ENCODE assay signal across 8 cellular contexts in the genomic region with DNA sequence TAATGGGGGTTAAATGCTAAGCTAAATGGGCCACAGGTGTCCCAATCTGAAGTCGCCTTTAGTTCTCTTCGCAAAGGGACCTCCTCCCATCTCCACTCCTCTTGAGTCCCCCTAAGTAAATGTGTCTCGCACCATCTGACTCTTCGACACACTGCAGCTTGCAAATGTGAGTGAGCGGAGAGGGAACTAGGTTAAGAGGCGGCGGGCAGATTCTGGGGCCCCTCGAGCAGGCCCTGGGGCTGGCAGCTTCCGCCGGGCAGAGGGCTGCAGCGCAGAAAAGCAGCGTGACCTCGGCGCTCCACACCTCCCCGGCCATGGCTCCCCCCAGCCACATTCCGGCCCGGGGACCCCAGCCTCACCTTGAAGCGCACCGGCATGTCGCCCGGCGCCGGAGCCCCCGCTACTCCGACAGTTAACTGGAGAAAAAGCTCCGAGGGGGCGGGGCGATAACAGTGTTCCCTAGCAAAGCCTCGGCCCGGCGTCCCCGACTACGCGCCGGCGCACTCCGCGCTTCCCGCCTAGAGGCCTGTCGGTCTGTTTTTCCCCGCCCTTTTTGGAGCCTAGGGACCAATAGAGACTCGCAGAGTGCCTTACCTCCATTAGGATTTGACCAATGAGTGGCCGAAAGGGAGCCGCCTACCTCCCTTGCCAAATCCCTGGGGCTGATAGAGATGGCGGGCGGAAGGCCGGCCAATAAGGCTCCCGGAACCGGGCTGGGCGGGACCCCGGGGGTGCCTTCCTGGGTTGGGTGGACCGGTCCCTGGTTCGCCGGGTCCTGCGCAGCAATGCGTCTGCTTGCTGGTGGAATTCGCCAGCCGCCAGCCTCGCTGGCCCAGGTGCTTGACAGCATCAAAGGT. TPM values are rescaled to one million over a fixed set of nuclear protein-coding genes. Genes with fewer than 3 reads are reported as not detected.
A peak's percentile ranks its signal among the peaks of the same experiment; 100 is the strongest.
DNase-seq lines count a peak whose midpoint lies in the region; ATAC-seq and TF ChIP-seq lines count a peak whose summit lies in the region.

A gene with protein sequence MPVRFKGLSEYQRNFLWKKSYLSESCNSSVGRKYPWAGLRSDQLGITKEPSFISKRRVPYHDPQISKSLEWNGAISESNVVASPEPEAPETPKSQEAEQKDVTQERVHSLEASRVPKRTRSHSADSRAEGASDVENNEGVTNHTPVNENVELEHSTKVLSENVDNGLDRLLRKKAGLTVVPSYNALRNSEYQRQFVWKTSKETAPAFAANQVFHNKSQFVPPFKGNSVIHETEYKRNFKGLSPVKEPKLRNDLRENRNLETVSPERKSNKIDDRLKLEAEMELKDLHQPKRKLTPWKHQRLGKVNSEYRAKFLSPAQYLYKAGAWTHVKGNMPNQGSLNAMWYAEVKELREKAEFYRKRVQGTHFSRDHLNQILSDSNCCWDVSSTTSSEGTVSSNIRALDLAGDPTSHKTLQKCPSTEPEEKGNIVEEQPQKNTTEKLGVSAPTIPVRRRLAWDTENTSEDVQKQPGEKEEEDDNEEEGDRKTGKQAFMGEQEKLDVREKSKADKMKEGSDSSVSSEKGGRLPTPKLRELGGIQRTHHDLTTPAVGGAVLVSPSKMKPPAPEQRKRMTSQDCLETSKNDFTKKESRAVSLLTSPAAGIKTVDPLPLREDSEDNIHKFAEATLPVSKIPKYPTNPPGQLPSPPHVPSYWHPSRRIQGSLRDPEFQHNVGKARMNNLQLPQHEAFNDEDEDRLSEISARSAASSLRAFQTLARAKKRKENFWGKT (minus strand): TSS at position 494 of the 857 bp plus-strand sequence. CDS start 117 bp downstream, at position 377.

- H2AFZ ChIP-seq in DND-41 (ENCODE audit: low read depth, low read length) (peak within 1 kb of the TSS; percentile 86), GM23248 (peak within 1 kb of the TSS; percentile 98), fibroblast of lung (ENCODE audit: low read length) (peak within 1 kb of the TSS; percentile 93)

- 2% methylated on average over 56 to 57 of the region's 59 CpGs for WGBS in GM23248 (ENCODE audit: low coverage in 1 of 2, low lambda C conversion rate in 2 of 2, missing lambda C conversion rate in 2 of 2), 2 experiments

- DNase-seq in DND-41 (peak; percentile 98), GM23248 (peak; percentile 99), Kasumi-1 (lab: John Stamatoyannopoulos, UW) (peak; percentile 98), RPMI7951 (ENCODE audit: low read depth) (peak; percentile 97), fibroblast of lung (ENCODE audit: low read depth in 2 of 2) (peak; percentile 98)
- DNase-seq in activated T-helper 1 cell treated with anti-CD3 and anti-CD28 coated beads, Interleukin-12 subunit alpha, Interleukin-12 subunit beta, Interleukin-2, Interleukin-4 antibody, amounts not matched to agents 30 ng/mL and 10 ng/mL and 1 ng/mL, durations not matched to agents 14 hours and 24 hours and 36 hours (ENCODE audit: low spot score): peak; percentile 95
- peak; percentile 85 to 96 (median 95) for DNase-seq in naive thymus-derived CD4-positive, alpha-beta T cell
- peak; percentile 96 for DNase-seq in stimulated activated naive B cell treated with anti-CD40 and anti-IgM and Interleukin-4, amounts not matched to agents 10 μg/mL and 1 μg/mL and 100 μg/mL, for 72 hours

- H3K27ac ChIP-seq in DND-41 (ENCODE audit: low read length) (peak within 1 kb of the TSS; percentile 83), GM23248 (peak within 1 kb of the TSS; percentile 33; the same call in 1 of the 2 replicates), fibroblast of lung (ENCODE audit: insufficient read depth, low read length) (peak within 1 kb of the TSS; percentile 60)
- peak within 1 kb of the TSS; percentile 73 for H3K27ac ChIP-seq in naive thymus-derived CD4-positive, alpha-beta T cell (ENCODE audit: low read depth, low read length)

- H3K4me3 Mint-ChIP-seq in activated T-helper 1 cell treated with anti-CD3 and anti-CD28 coated beads, Interleukin-12 subunit alpha, Interleukin-12 subunit beta, Interleukin-2, Interleukin-4 antibody, amounts not matched to agents 30 ng/mL and 10 ng/mL and 1 ng/mL, durations not matched to agents 14 hours and 24 hours and 36 hours: peak within 1 kb of the TSS; percentile 89
- peak within 1 kb of the TSS; percentile 85 to 93 (median 91) for H3K4me3 Mint-ChIP-seq in naive thymus-derived CD4-positive, alpha-beta T cell
- peak within 1 kb of the TSS; percentile 91 to 92 for H3K4me3 Mint-ChIP-seq in stimulated activated naive B cell treated with anti-CD40 and anti-IgM and Interleukin-4, amounts not matched to agents 10 μg/mL and 1 μg/mL and 100 μg/mL, for 72 hours

- H3K9ac ChIP-seq in DND-41 (ENCODE audit: low read depth, low read length): peak within 1 kb of the TSS; percentile 70
- H3K9ac ChIP-seq in GM23248: peak within 1 kb of the TSS; percentile 77
- H3K9ac ChIP-seq in fibroblast of lung (ENCODE audit: insufficient read depth, low read length): peak within 1 kb of the TSS; percentile 68

- H4K20me1 ChIP-seq in DND-41 (ENCODE audit: insufficient read depth, low read length) (no peaks in the 10 kb centered on the region), GM23248 (ENCODE audit: insufficient read depth) (no peaks in the 10 kb centered on the region), fibroblast of lung (ENCODE audit: control insufficient read depth, extremely low read depth, insufficient read depth, low read length) (no peaks in the 10 kb centered on the region)

- in situ Hi-C loops in GM23248 (cut with MboI): no loop called here

- no peaks in the 10 kb centered on the region for H3F3A ChIP-seq in GM23248 (ENCODE audit: insufficient read depth)

- intact Hi-C loops in activated T-helper 1 cell treated with anti-CD3 and anti-CD28 coated beads, Interleukin-12 subunit alpha, Interleukin-12 subunit beta, Interleukin-2, Interleukin-4 antibody, amounts not matched to agents 30 ng/mL and 10 ng/mL and 1 ng/mL, durations not matched to agents 14 hours and 24 hours and 36 hours (cut with micrococcal nuclease): loop anchor here (1.0 kb wide), 8 partner anchors 26 to 476 kb away; partner anchors contain the start of genes MDM2, NUP107, RAP1B and SLC35E3
- intact Hi-C loops in naive thymus-derived CD4-positive, alpha-beta T cell (cut with micrococcal nuclease): loop anchor here (1.0 to 2.0 kb wide), 12 partner anchors 12 to 1063 kb away; partner anchors contain the start of genes NUP107 (in 2 of the 2), RAP1B (in 2 of the 2), SLC35E3 (in 2 of the 2) and CAND1 (in 1 of the 2)

- peaks cover 17% of the 10 kb centered on the region for H3K36me3 ChIP-seq in DND-41 (ENCODE audit: insufficient read depth, low read length)
- no peaks in the 10 kb centered on the region for H3K36me3 ChIP-seq in GM23248 (ENCODE audit: low read depth)
- H3K36me3 ChIP-seq in fibroblast of lung (ENCODE audit: control insufficient read depth, insufficient read depth, low read length): no peaks in the 10 kb centered on the region
- no peaks in the 10 kb centered on the region for H3K36me3 ChIP-seq in naive thymus-derived CD4-positive, alpha-beta T cell (ENCODE audit: control insufficient read depth in 2 of 3, insufficient read depth in 3 of 3, low read length in 3 of 3)

- CTCF ChIA-PET in naive thymus-derived CD4-positive, alpha-beta T cell (lab: Charles Lee): interaction anchor here (1.0 to 1.9 kb wide), 3 partner anchors 11 to 475 kb away, joined by 3 to 9 read pairs (median 4); no protein-coding TSS in a partner anchor

- H3K27me3 ChIP-seq in DND-41 (ENCODE audit: insufficient read depth, low read length, poor library complexity) (no peaks in the 10 kb centered on the region), GM23248 (replicated peaks; ENCODE audit: insufficient read depth) (no peaks in the 10 kb centered on the region), fibroblast of lung (ENCODE audit: control insufficient read depth, insufficient read depth, low read length) (no peaks in the 10 kb centered on the region)
- H3K27me3 ChIP-seq in naive thymus-derived CD4-positive, alpha-beta T cell (ENCODE audit: control insufficient read depth in 2 of 2, insufficient read depth in 2 of 2, low read length in 2 of 2): no peaks in the 10 kb centered on the region

- POLR2A ChIA-PET in naive thymus-derived CD4-positive, alpha-beta T cell (lab: Charles Lee): interaction anchor here (0.6 to 1.4 kb wide), 8 partner anchors 207 to 1063 kb away, joined by 3 to 8 read pairs (median 3); partner anchors contain the start of genes CAND1, MDM2 and RAP1B

- peak within 1 kb of the TSS; percentile 77 for H3K27ac Mint-ChIP-seq in activated T-helper 1 cell treated with anti-CD3 and anti-CD28 coated beads, Interleukin-12 subunit alpha, Interleukin-12 subunit beta, Interleukin-2, Interleukin-4 antibody, amounts not matched to agents 30 ng/mL and 10 ng/mL and 1 ng/mL, durations not matched to agents 14 hours and 24 hours and 36 hours
- peak within 1 kb of the TSS; percentile 78 to 93 (median 90) for H3K27ac Mint-ChIP-seq in naive thymus-derived CD4-positive, alpha-beta T cell
- peak within 1 kb of the TSS; percentile 89 for H3K27ac Mint-ChIP-seq in stimulated activated naive B cell treated with anti-CD40 and anti-IgM and Interleukin-4, amounts not matched to agents 10 μg/mL and 1 μg/mL and 100 μg/mL, for 72 hours

- H3K9me3 ChIP-seq in DND-41 (ENCODE audit: insufficient read depth, low read length, severe bottlenecking) (no peaks in the 10 kb centered on the region), GM23248 (ENCODE audit: low read depth) (no peaks in the 10 kb centered on the region), fibroblast of lung (ENCODE audit: control insufficient read depth, insufficient read depth, low read depth, low read length) (no peaks in the 10 kb centered on the region)
- H3K9me3 ChIP-seq in naive thymus-derived CD4-positive, alpha-beta T cell (ENCODE audit: control insufficient read depth in 2 of 3, low read length in 3 of 3): no peaks in the 10 kb centered on the region

- H3K4me1 ChIP-seq in DND-41 (ENCODE audit: insufficient read depth, low read length): peaks cover 36% of the 10 kb centered on the region
- H3K4me1 ChIP-seq in GM23248 (ENCODE audit: insufficient read depth): peaks cover 13% of the 10 kb centered on the region
- no peaks in the 10 kb centered on the region for H3K4me1 ChIP-seq in fibroblast of lung (ENCODE audit: control insufficient read depth, extremely low read depth, insufficient read depth, low read length)
- H3K4me1 ChIP-seq in naive thymus-derived CD4-positive, alpha-beta T cell (ENCODE audit: control insufficient read depth in 2 of 2, insufficient read depth in 2 of 2, low read length in 2 of 2): peaks cover 9 to 26% of the 10 kb centered on the region in 2 donors

- peaks cover 21% of the 10 kb centered on the region for H3K79me2 ChIP-seq in DND-41 (ENCODE audit: insufficient read depth, low read length)
- peaks cover 13% of the 10 kb centered on the region for H3K79me2 ChIP-seq in GM23248 (ENCODE audit: insufficient read depth)
- peaks cover 2% of the 10 kb centered on the region for H3K79me2 ChIP-seq in fibroblast of lung (ENCODE audit: control insufficient read depth, insufficient read depth, low read length)

- H3K4me2 ChIP-seq in DND-41 (ENCODE audit: insufficient read depth, low read length) (peak within 1 kb of the TSS; percentile 87), GM23248 (ENCODE audit: unreplicated experiment) (peak within 1 kb of the TSS; percentile 95), fibroblast of lung (ENCODE audit: extremely low read depth, insufficient read depth, low read length) (peak within 1 kb of the TSS; percentile 94)

- H3K36me3 Mint-ChIP-seq in activated T-helper 1 cell treated with anti-CD3 and anti-CD28 coated beads, Interleukin-12 subunit alpha, Interleukin-12 subunit beta, Interleukin-2, Interleukin-4 antibody, amounts not matched to agents 30 ng/mL and 10 ng/mL and 1 ng/mL, durations not matched to agents 14 hours and 24 hours and 36 hours (ENCODE audit: low read depth): peaks cover 12% of the 10 kb centered on the region
- H3K36me3 Mint-ChIP-seq in naive thymus-derived CD4-positive, alpha-beta T cell: peaks cover 0 to 8% (median 0%) of the 10 kb centered on the region in 5 donors
- H3K36me3 Mint-ChIP-seq in stimulated activated naive B cell treated with anti-CD40 and anti-IgM and Interleukin-4, amounts not matched to agents 10 μg/mL and 1 μg/mL and 100 μg/mL, for 72 hours: peaks cover 0 to 17% of the 10 kb centered on the region in 2 donors

- ATAC-seq in DND-41 (ENCODE audit: insufficient read depth, low read depth): peak; percentile 98
- ATAC-seq in naive thymus-derived CD4-positive, alpha-beta T cell: peak; percentile 98
- peak; percentile 97 to 98 for ATAC-seq in stimulated activated naive B cell treated with anti-CD40 and anti-IgM and Interleukin-4, amounts not matched to agents 10 μg/mL and 1 μg/mL and 100 μg/mL, for 72 hours (replicated peaks)

- H3K4me3 ChIP-seq in DND-41 (ENCODE audit: low read depth in 1 of 2, low read length in 2 of 2) (peak within 1 kb of the TSS; percentile 60 to 86), GM23248 (peak within 1 kb of the TSS; percentile 94), fibroblast of lung (replicated peaks in 1 of 4; ENCODE audit: control extremely low read depth in 1 of 4, insufficient read depth in 1 of 4, low read depth in 3 of 4, low read length in 4 of 4) (peak within 1 kb of the TSS; percentile 69 to 90 (median 82))
- peak within 1 kb of the TSS; percentile 68 for H3K4me3 ChIP-seq in naive thymus-derived CD4-positive, alpha-beta T cell (ENCODE audit: low read length)

- H3K9me3 Mint-ChIP-seq in activated T-helper 1 cell treated with anti-CD3 and anti-CD28 coated beads, Interleukin-12 subunit alpha, Interleukin-12 subunit beta, Interleukin-2, Interleukin-4 antibody, amounts not matched to agents 30 ng/mL and 10 ng/mL and 1 ng/mL, durations not matched to agents 14 hours and 24 hours and 36 hours: no peaks in the 10 kb centered on the region
- no peaks in the 10 kb centered on the region for H3K9me3 Mint-ChIP-seq in naive thymus-derived CD4-positive, alpha-beta T cell
- no peaks in the 10 kb centered on the region for H3K9me3 Mint-ChIP-seq in stimulated activated naive B cell treated with anti-CD40 and anti-IgM and Interleukin-4, amounts not matched to agents 10 μg/mL and 1 μg/mL and 100 μg/mL, for 72 hours

- peaks cover 2% of the 10 kb centered on the region for H3K27me3 Mint-ChIP-seq in activated T-helper 1 cell treated with anti-CD3 and anti-CD28 coated beads, Interleukin-12 subunit alpha, Interleukin-12 subunit beta, Interleukin-2, Interleukin-4 antibody, amounts not matched to agents 30 ng/mL and 10 ng/mL and 1 ng/mL, durations not matched to agents 14 hours and 24 hours and 36 hours (ENCODE audit: insufficient read depth)
- peaks cover 0 to 15% (median 0%) of the 10 kb centered on the region in 5 donors for H3K27me3 Mint-ChIP-seq in naive thymus-derived CD4-positive, alpha-beta T cell
- no peaks in the 10 kb centered on the region for H3K27me3 Mint-ChIP-seq in stimulated activated naive B cell treated with anti-CD40 and anti-IgM and Interleukin-4, amounts not matched to agents 10 μg/mL and 1 μg/mL and 100 μg/mL, for 72 hours

- peaks cover 55% of the 10 kb centered on the region for H3K4me1 Mint-ChIP-seq in activated T-helper 1 cell treated with anti-CD3 and anti-CD28 coated beads, Interleukin-12 subunit alpha, Interleukin-12 subunit beta, Interleukin-2, Interleukin-4 antibody, amounts not matched to agents 30 ng/mL and 10 ng/mL and 1 ng/mL, durations not matched to agents 14 hours and 24 hours and 36 hours (ENCODE audit: low read depth)
- H3K4me1 Mint-ChIP-seq in naive thymus-derived CD4-positive, alpha-beta T cell: peaks cover 33 to 61% (median 52%) of the 10 kb centered on the region in 7 donors
- peaks cover 24 to 30% of the 10 kb centered on the region in 2 donors for H3K4me1 Mint-ChIP-seq in stimulated activated naive B cell treated with anti-CD40 and anti-IgM and Interleukin-4, amounts not matched to agents 10 μg/mL and 1 μg/mL and 100 μg/mL, for 72 hours

- H3K9me2 ChIP-seq in GM23248 (ENCODE audit: insufficient read depth): no peaks in the 10 kb centered on the region

- no peak for TF ChIP-seq CTCF in DND-41 (IDR thresholded peaks at IDR 0.05; ENCODE audit: borderline replicate concordance, extremely low read depth, low read length, poor library complexity, severe bottlenecking)
- no peak for TF ChIP-seq CTCF in fibroblast of lung (conservative IDR thresholded peaks at IDR 0.05 in 1 of 2, IDR thresholded peaks at IDR 0.05 in 1 of 2; ENCODE audit: low read depth in 1 of 2, low read length in 2 of 2)

RNA-seq across cellular contexts. Expression of the gene that starts here (rescaled TPM):
- total RNA-seq in GM23248 (2014; rRNA removed; shearing (Covaris generic)): 7.3 and 30.0 TPM in 2 replicates
- polyA plus RNA-seq in GM23248 (2016; fragmentation: Nextera tagmentation; extraction: Ambion mirVana): 7.5 and 9.9 TPM in 2 replicates
- total RNA-seq in RPMI7951 (2014; rRNA removed; shearing (Covaris generic)): 7.7 and 8.7 TPM in 2 replicates
- 26.8 and 29.9 TPM in 2 replicates for total RNA-seq in activated T-helper 1 cell treated with anti-CD3 and anti-CD28 coated beads, Interleukin-12 subunit alpha, Interleukin-12 subunit beta, Interleukin-2, Interleukin-4 antibody, amounts not matched to agents 30 ng/mL and 10 ng/mL and 1 ng/mL, durations not matched to agents 14 hours and 24 hours and 36 hours
- 12.4 and 12.8 TPM in 2 replicates for total RNA-seq in fibroblast of lung
- 5.0 and 7.4 TPM in 2 replicates for polyA plus RNA-seq in fibroblast of lung
- polyA plus RNA-seq in fibroblast of lung (2012): 2.6 and 3.6 TPM in 2 replicates
- polyA minus RNA-seq in fibroblast of lung (ENCODE audit: low replicate concordance): 0.26 and 1.6 TPM in 2 replicates
- 10 to 100 TPM; 16.2 to 38.4 (median 23.4) TPM for total RNA-seq in naive thymus-derived CD4-positive, alpha-beta T cell
- polyA plus RNA-seq in naive thymus-derived CD4-positive, alpha-beta T cell: 10 to 100 TPM; 19.9 to 22.2 TPM

Comparison
In these comparisons a context has a peak if more than half of its experiments do, and no peak if none do; other contexts are left out.
1. Peak in every context shown above with its lines: DNase-seq, ATAC-seq, H3K4me3 ChIP-seq and H3K27ac ChIP-seq.
2. H3K27ac ChIP-seq: peak in every context shown above with its lines; median percentile 83 in DND-41; 73 in naive thymus-derived CD4-positive, alpha-beta T cell; 60 in fibroblast of lung; 33 in GM23248.